ENCODE assay signal across 2 cellular contexts in the genomic region with DNA sequence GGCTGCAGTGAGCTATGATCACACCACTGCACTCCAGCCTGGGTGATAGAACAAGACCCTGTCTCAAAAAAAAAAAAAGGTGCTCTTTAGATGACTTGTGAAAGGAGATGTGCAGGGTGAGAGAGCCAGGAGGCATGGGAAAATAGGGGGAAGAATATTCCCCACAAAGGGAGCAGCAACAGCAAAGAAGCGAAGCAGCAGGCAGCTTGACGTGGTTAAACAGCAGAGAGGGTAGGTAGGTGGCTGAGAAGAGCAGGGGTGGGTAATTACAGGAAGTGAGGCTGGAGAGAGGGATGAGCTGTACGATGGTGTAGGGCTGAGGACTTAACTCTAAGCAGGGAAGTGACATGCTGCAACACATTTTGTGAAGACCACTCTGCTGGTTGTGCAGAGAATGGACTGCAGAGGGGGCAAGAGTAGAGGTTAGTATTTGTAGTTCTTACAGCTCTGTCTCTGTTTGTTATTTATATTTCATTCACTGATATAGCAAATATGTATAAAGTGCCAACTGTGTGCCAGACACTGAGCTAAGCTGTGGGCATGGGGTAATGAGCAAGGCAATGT.
TF ChIP-seq lines count a peak whose summit lies in the region.

No MANE protein-coding gene starts in this region.

TF ChIP-seq in GM12891, 5 proteins besides CTCF, POLR2A, EP300 and RAD21:
- TF ChIP-seq SPI1 (IDR thresholded peaks at IDR 0.05; ENCODE audit: low read depth, low read length) (peak; percentile 42), TAF1 (IDR thresholded peaks at IDR 0.05; ENCODE audit: low read depth, low read length) (no peak)

TF ChIP-seq in H1, 55 proteins besides CTCF, POLR2A, EP300 and RAD21:
- TF ChIP-seq TCF12 (IDR thresholded peaks at IDR 0.05; ENCODE audit: low read depth, low read length) = no peak
- no peak for TF ChIP-seq YY1 (IDR thresholded peaks at IDR 0.05; ENCODE audit: low read depth, low read length)
- TF ChIP-seq, protein P1, sequence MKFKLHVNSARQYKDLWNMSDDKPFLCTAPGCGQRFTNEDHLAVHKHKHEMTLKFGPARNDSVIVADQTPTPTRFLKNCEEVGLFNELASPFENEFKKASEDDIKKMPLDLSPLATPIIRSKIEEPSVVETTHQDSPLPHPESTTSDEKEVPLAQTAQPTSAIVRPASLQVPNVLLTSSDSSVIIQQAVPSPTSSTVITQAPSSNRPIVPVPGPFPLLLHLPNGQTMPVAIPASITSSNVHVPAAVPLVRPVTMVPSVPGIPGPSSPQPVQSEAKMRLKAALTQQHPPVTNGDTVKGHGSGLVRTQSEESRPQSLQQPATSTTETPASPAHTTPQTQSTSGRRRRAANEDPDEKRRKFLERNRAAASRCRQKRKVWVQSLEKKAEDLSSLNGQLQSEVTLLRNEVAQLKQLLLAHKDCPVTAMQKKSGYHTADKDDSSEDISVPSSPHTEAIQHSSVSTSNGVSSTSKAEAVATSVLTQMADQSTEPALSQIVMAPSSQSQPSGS (IDR thresholded peaks at IDR 0.05; ENCODE audit: low read length) = no peak
- no peak for TF ChIP-seq CREB1 (IDR thresholded peaks at IDR 0.05)
- no peak for TF ChIP-seq KDM5A (IDR thresholded peaks at IDR 0.05; ENCODE audit: low read length)
- no peak for TF ChIP-seq CTBP2 (IDR thresholded peaks at IDR 0.05; ENCODE audit: borderline replicate concordance, insufficient read depth, insufficient read length, low read length)
- TF ChIP-seq CBX5 (IDR thresholded peaks at IDR 0.05; ENCODE audit: low read depth, low read length) = no peak
- TF ChIP-seq ZNF274 (IDR thresholded peaks at IDR 0.05; ENCODE audit: borderline replicate concordance, extremely low read depth, low read length) = no peak
- no peak for TF ChIP-seq BCL11A (IDR thresholded peaks at IDR 0.05; ENCODE audit: low read depth in 2 of 2, low read length in 2 of 2)
- TF ChIP-seq RXRA (IDR thresholded peaks at IDR 0.05; ENCODE audit: insufficient read depth, low read depth, low read length) = no peak
- no peak for TF ChIP-seq EZH2 (IDR thresholded peaks at IDR 0.05; ENCODE audit: low read depth, low read length, severe bottlenecking)
- TF ChIP-seq CHD2 (IDR thresholded peaks at IDR 0.05; ENCODE audit: low read length) = no peak
